ENCODE assay signal across 31 cellular contexts in the genomic region with DNA sequence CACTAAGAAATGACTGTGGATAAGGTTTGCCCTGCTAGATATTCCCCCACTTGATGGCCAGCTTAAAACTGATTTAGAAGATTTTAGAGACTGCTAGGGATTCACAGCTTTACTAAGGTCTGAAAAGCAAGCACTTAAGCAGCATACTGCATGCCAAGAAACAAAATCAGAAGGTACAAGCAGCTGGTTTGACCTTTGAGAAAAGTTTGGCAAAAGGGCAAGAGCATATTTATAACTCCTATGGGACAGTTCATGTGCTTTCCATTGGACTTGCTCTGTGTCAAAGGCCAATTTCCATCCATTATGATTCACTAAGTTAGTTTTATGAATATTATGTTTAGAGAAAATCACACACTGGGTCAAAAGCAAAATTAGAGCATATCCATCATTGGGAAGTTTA.
"Had no signal": no experiment of that assay in that cellular context is flagged by ENCODE, and none has a peak within 500 bp of the region (broad histone marks: within the 10 kb centered on the region; RNA-seq: fewer than 3 reads in every experiment).

No MANE protein-coding gene starts in this region.

- H3K9me3 ChIP-seq: adrenal gland, body of pancreas, Peyer's patch had no signal

- H3K36me3 ChIP-seq: adrenal gland, Peyer's patch, WERI-Rb-1 had no signal

- H3K27me3 ChIP-seq: adrenal gland, body of pancreas, Peyer's patch had no signal

- DNase-seq: activated CD4-positive, alpha-beta T cell treated with anti-CD3 and anti-CD28 coated beads, Interleukin-2, amount 10 ng/mL, durations not matched to agents 24 days and 14 days; activated CD4-positive, alpha-beta T cell treated with anti-CD3 and anti-CD28 coated beads, Interleukin-2, amount 50 U/mL, for 4 hours; activated CD4-positive, CD25-positive, alpha-beta regulatory T cell; activated CD8-positive, alpha-beta T cell treated with anti-CD3 and anti-CD28 coated beads for 36 hours; activated gamma-delta T cell; activated naive CD4-positive, alpha-beta T cell treated with Interleukin-2 at 50 U/mL for 16 hours; activated naive CD8-positive, alpha-beta T cell treated with anti-CD3 and anti-CD28 coated beads, Interleukin-2, amount 10 ng/mL, durations not matched to agents 7 days and 5 days; activated T-cell treated with anti-CD3 and anti-CD28 coated beads, Interleukin-2, amount 50 U/mL, for 24 hours; adrenal gland; body of pancreas; IMR-90; NCI-H1092 treated with DMSO at 0.1 percent for 48 hours; NCI-H1417; NCI-H146; NCI-H187; NCI-H2029 treated with DMSO at 0.1 percent for 48 hours; NCI-H2107; NCI-H2171; NCI-H510A; NCI-H526; NCI-H748 treated with DMSO at 0.1 percent for 48 hours; NK-92 treated with Interleukin-12 subunit alpha and Interleukin-12 subunit beta, amount 100 ng/mL, for 24 hours; PC-3; Peyer's patch; RPMI8226; SW 1271; T-helper 1 cell; T-helper 2 cell; T-helper 9 cell; WERI-Rb-1 had no signal

- H3K4me1 ChIP-seq: adrenal gland, Peyer's patch had no signal

- ATAC-seq: activated CD8-positive, alpha-beta T cell treated with anti-CD3 and anti-CD28 coated beads for 36 hours; body of pancreas; K562; PC-3 had no signal

- H3K27ac ChIP-seq: adrenal gland, body of pancreas, Peyer's patch, WERI-Rb-1 had no signal

- H3K4me3 ChIP-seq: adrenal gland, body of pancreas, K562, Peyer's patch had no signal
